Comparison of ENCODE assay signal across 11 cellular contexts in the genomic region with DNA sequence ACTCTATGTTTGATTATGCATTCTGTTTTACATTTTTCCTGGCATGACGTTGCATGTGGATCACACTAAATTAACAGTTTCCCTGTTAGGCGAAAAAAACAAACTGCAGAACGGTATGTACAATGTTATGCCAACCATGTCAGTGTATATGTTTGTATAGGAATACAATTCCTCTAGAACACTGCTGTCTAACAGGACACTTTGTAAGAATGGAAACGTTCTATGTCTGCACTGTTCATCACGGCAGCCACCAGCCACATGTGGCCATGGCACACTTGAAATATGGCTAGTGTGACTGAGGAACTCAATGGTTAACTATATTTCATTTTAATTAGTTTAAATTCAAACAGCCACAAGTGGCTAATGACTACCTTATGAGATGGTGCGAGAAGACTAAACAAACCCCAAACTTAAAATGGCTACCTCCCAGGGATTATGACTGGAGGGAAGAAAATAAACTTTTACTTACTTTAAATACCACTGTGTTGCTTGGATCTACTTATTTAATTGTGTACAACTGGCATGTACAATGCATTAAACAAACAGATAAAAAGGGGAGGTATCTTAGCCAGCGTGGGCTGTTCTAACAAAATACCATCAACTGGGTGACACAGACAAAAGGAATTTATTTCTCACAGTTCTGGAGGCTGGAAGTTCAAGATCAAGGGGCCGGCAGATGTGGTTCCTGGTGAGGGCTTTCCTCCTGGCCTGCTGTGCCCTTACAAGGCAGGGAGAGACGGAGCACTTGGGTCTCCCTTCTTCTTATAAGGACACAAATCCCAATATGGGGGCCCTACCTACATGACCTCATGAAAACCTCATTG.
A peak's percentile ranks its signal among the peaks of the same experiment; 100 is the strongest.
DNase-seq lines count a peak whose midpoint lies in the region; ATAC-seq and TF ChIP-seq lines count a peak whose summit lies in the region.
"Had no signal": no experiment of that assay in that cellular context is flagged by ENCODE, and none has a peak within 500 bp of the region (broad histone marks: within the 10 kb centered on the region; RNA-seq: fewer than 3 reads in every experiment).

No MANE protein-coding gene starts in this region.

- H3K4me2 ChIP-seq in fibroblast of lung (ENCODE audit: extremely low read depth, insufficient read depth, low read length): no peak overlapping the region

- TF ChIP-seq CTCF in fibroblast of lung (conservative IDR thresholded peaks at IDR 0.05 in 1 of 2, IDR thresholded peaks at IDR 0.05 in 1 of 2; ENCODE audit: low read depth in 1 of 2, low read length in 2 of 2) (no peak), suprapubic skin (IDR thresholded peaks at IDR 0.05) (no peak)

- no peak overlapping the region for H2AFZ ChIP-seq in fibroblast of lung (ENCODE audit: low read length)

- no peak for TF ChIP-seq EP300 in suprapubic skin (IDR thresholded peaks at IDR 0.05)

- H3K36me3 Mint-ChIP-seq in activated naive CD4-positive, alpha-beta T cell treated with anti-CD3 and anti-CD28 coated beads, Interleukin-2, amount 50 U/mL, for 24 hours: peaks cover 17% of the 10 kb centered on the region
- H3K36me3 Mint-ChIP-seq: mesothelial cell of epicardium had no signal

- ATAC-seq in SK-N-SH treated with all-trans-retinoic acid at 6 μM for 48 hours: peak; percentile 2; the same call in 1 of the 3 replicates

- no peaks in the 10 kb centered on the region for H3K9me3 ChIP-seq in fibroblast of lung (ENCODE audit: control insufficient read depth, insufficient read depth, low read depth, low read length)
- no peaks in the 10 kb centered on the region for H3K9me3 ChIP-seq in suprapubic skin

- no peaks in the 10 kb centered on the region for H3K27me3 Mint-ChIP-seq in activated naive CD4-positive, alpha-beta T cell treated with anti-CD3 and anti-CD28 coated beads, Interleukin-2, amount 50 U/mL, for 24 hours

- H3K27ac Mint-ChIP-seq in activated naive CD4-positive, alpha-beta T cell treated with anti-CD3 and anti-CD28 coated beads, Interleukin-2, amount 50 U/mL, for 24 hours: peak overlapping the region; percentile 76
- H3K27ac Mint-ChIP-seq: mesothelial cell of epicardium; T-helper 2 cell treated with Interferon-gamma antibody and Interleukin-4, amounts not matched to agents 5 μg/mL and 100 μg/mL, for 36 hours had no signal

- peaks cover 2% of the 10 kb centered on the region for H3K36me3 ChIP-seq in fibroblast of lung (ENCODE audit: control insufficient read depth, insufficient read depth, low read length)
- H3K36me3 ChIP-seq in suprapubic skin: no peaks in the 10 kb centered on the region

- no peak for TF ChIP-seq POLR2A in suprapubic skin (IDR thresholded peaks at IDR 0.05)

- peaks cover 64% of the 10 kb centered on the region for H3K79me2 ChIP-seq in fibroblast of lung (ENCODE audit: control insufficient read depth, insufficient read depth, low read length)

- peaks cover 24% of the 10 kb centered on the region for H3K4me1 ChIP-seq in fibroblast of lung (ENCODE audit: control insufficient read depth, extremely low read depth, insufficient read depth, low read length)
- H3K4me1 ChIP-seq in suprapubic skin: peaks cover 67% of the 10 kb centered on the region

- peaks cover 92% of the 10 kb centered on the region for H3K4me1 Mint-ChIP-seq in activated naive CD4-positive, alpha-beta T cell treated with anti-CD3 and anti-CD28 coated beads, Interleukin-2, amount 50 U/mL, for 24 hours

- H4K20me1 ChIP-seq in fibroblast of lung (ENCODE audit: control insufficient read depth, extremely low read depth, insufficient read depth, low read length): no peaks in the 10 kb centered on the region

- H3K27ac ChIP-seq in fibroblast of lung (ENCODE audit: insufficient read depth, low read length) (no peak overlapping the region), suprapubic skin (peak overlapping the region; percentile 1)

- no peak overlapping the region for H3K4me3 Mint-ChIP-seq in activated naive CD4-positive, alpha-beta T cell treated with anti-CD3 and anti-CD28 coated beads, Interleukin-2, amount 50 U/mL, for 24 hours
- H3K4me3 Mint-ChIP-seq: mesothelial cell of epicardium; T-helper 2 cell treated with Interferon-gamma antibody and Interleukin-4, amounts not matched to agents 5 μg/mL and 100 μg/mL, for 36 hours had no signal

- H3K9me3 Mint-ChIP-seq in activated naive CD4-positive, alpha-beta T cell treated with anti-CD3 and anti-CD28 coated beads, Interleukin-2, amount 50 U/mL, for 24 hours: no peaks in the 10 kb centered on the region
- H3K9me3 Mint-ChIP-seq: mesothelial cell of epicardium; T-helper 2 cell treated with Interferon-gamma antibody and Interleukin-4, amounts not matched to agents 5 μg/mL and 100 μg/mL, for 36 hours had no signal

- DNase-seq in activated naive CD4-positive, alpha-beta T cell treated with Interleukin-2 at 50 U/mL for 16 hours: no peak
- DNase-seq in fibroblast of lung (ENCODE audit: low read depth in 2 of 2) (peak; percentile 63 to 69), suprapubic skin (ENCODE audit: low spot score in 2 of 2) (no peak), NCI-H526 (lab: John Stamatoyannopoulos, UW) (no peak), NCI-H510A treated with DMSO at 0.1 percent for 48 hours (lab: John Stamatoyannopoulos, UW) (no peak), HUDEP-2 (lab: John Stamatoyannopoulos, UW; ENCODE audit: unreplicated experiment in 76 of 76) (no peak)
- DNase-seq: cortex of kidney had no signal

- no peaks in the 10 kb centered on the region for H3K27me3 ChIP-seq in fibroblast of lung (ENCODE audit: control insufficient read depth, insufficient read depth, low read length)
- H3K27me3 ChIP-seq in suprapubic skin: no peaks in the 10 kb centered on the region

- 64% methylated on average over 9 of the region's 9 CpGs for WGBS in suprapubic skin

- H3K4me3 ChIP-seq in fibroblast of lung (replicated peaks in 1 of 4; ENCODE audit: control extremely low read depth in 1 of 4, insufficient read depth in 1 of 4, low read depth in 3 of 4, low read length in 4 of 4): no peak overlapping the region
- no peak overlapping the region for H3K4me3 ChIP-seq in suprapubic skin

- H3K9ac ChIP-seq in fibroblast of lung (ENCODE audit: insufficient read depth, low read length): no peak overlapping the region

TF ChIP-seq in SK-N-SH treated with all-trans-retinoic acid at 6 μM for 48 hours, 23 proteins besides CTCF, POLR2A, EP300 and RAD21:
- TF ChIP-seq TOX (CRISPR knock-in tag; IDR thresholded peaks at IDR 0.05; ENCODE audit: borderline replicate concordance) (no peak), ZNF565 (CRISPR knock-in tag; conservative IDR thresholded peaks at IDR 0.05; ENCODE audit: low read depth) (no peak), ZNF70 (CRISPR knock-in tag; IDR thresholded peaks at IDR 0.05) (no peak), ZNF8 (CRISPR knock-in tag; IDR thresholded peaks at IDR 0.05) (no peak), OSR1 (CRISPR knock-in tag; IDR thresholded peaks at IDR 0.05) (no peak), ISL1 (CRISPR knock-in tag; IDR thresholded peaks at IDR 0.05) (no peak), ESRRG (CRISPR knock-in tag; IDR thresholded peaks at IDR 0.05) (no peak), ZFP3 (CRISPR knock-in tag; IDR thresholded peaks at IDR 0.05) (no peak), ZC3H10 (CRISPR knock-in tag; IDR thresholded peaks at IDR 0.05) (no peak), TCF4 (CRISPR knock-in tag; IDR thresholded peaks at IDR 0.05; ENCODE audit: borderline replicate concordance) (no peak)
TF ChIP-seq in SK-N-SH treated with all-trans-retinoic acid at 6 μM for 48 hours: peak in this region for 0.

Comparison
In these comparisons a context has a peak if more than half of its experiments do, and no peak if none do; other contexts are left out.
1. DNase-seq: peak in fibroblast of lung (2 of 2); none in activated naive CD4-positive, alpha-beta T cell treated with Interleukin-2 at 50 U/mL for 16 hours (single experiment), suprapubic skin (0 of 2), NCI-H526 (0 of 2), NCI-H510A treated with DMSO at 0.1 percent for 48 hours (single experiment) and HUDEP-2 (0 of 76).